Comparison of ENCODE assay signal across 18 cellular contexts in genomic region chr13:31122544-31123260, GRCh38.
"Had no signal": no experiment of that assay in that cellular context is flagged by ENCODE, and none has a peak within 500 bp of the region (broad histone marks: within the 10 kb centered on the region; RNA-seq: fewer than 3 reads in every experiment).

No MANE protein-coding gene starts in this region.

- H3K4me2 ChIP-seq: hepatocyte had no signal

- H3K36me3 ChIP-seq: gastroesophageal sphincter, heart left ventricle, left lung, lower lobe of right lung had no signal

- H3K9me3 ChIP-seq: heart left ventricle, left lung, lower lobe of right lung, mucosa of descending colon had no signal

- DNase-seq: cortex of kidney; effector CD8-positive, alpha-beta T cell; effector memory CD8-positive, alpha-beta T cell; endodermal cell; erythroblast; heart left ventricle; hypothalamus; immature natural killer cell; left cardiac atrium; left lung; left ventricle myocardium superior; lower lobe of right lung; mesenchymal stem cell; mucosa of descending colon had no signal

- H3K4me1 ChIP-seq: heart left ventricle, left lung, lower lobe of right lung had no signal

- H3K4me3 ChIP-seq: gastroesophageal sphincter, heart left ventricle, hepatocyte, left lung, lower lobe of right lung, mucosa of descending colon had no signal

- H3K27ac ChIP-seq: epithelial cell of prostate, gastroesophageal sphincter, heart left ventricle, hepatocyte, left lung, lower lobe of right lung had no signal

- ATAC-seq: effector memory CD8-positive, alpha-beta T cell; esophagus mucosa; gastroesophageal sphincter; heart left ventricle; left cardiac atrium; left lung; left ventricle myocardium superior; lower lobe of right lung; mucosa of descending colon had no signal

- H2AFZ ChIP-seq: hepatocyte had no signal
